In genomic region chr14:87494010-87494409, GRCh38 we compare ENCODE assay signal across 16 cellular contexts.
"Had no signal": no experiment of that assay in that cellular context is flagged by ENCODE, and none has a peak within 500 bp of the region (broad histone marks: within the 10 kb centered on the region; RNA-seq: fewer than 3 reads in every experiment).

No MANE protein-coding gene starts in this region.

- ATAC-seq: activated naive CD8-positive, alpha-beta T cell treated with anti-CD3 and anti-CD28 coated beads, Interleukin-2, amount 50 U/mL, for 24 hours; activated T-helper 17 cell treated with anti-CD3 and anti-CD28 coated beads, Interleukin-2, amount 50 U/mL, for 72 hours; foreskin keratinocyte; left colon; pancreas had no signal

- DNase-seq: activated CD4-positive, alpha-beta T cell treated with anti-CD3 and anti-CD28 coated beads for 1 hour; activated CD4-positive, alpha-beta T cell treated with anti-CD3 and anti-CD28 coated beads, Interleukin-2, amount 50 U/mL, for 48 hours; activated naive CD4-positive, alpha-beta T cell treated with anti-CD3 and anti-CD28 coated beads for 36 hours; activated naive CD8-positive, alpha-beta T cell treated with anti-CD3 and anti-CD28 coated beads, Interleukin-2, amount 50 U/mL, for 24 hours; aorta; cerebellar nuclear complex; effector CD8-positive, alpha-beta T cell; foreskin keratinocyte; left colon; pancreas; sigmoid colon; spleen; T1000 had no signal

- H3K4me1 Mint-ChIP-seq: activated naive CD8-positive, alpha-beta T cell treated with anti-CD3 and anti-CD28 coated beads, Interleukin-2, amount 50 U/mL, for 24 hours; activated T-helper 17 cell treated with anti-CD3 and anti-CD28 coated beads, Interleukin-2, amount 50 U/mL, for 72 hours had no signal

- H3K27ac Mint-ChIP-seq: activated naive CD4-positive, alpha-beta T cell treated with anti-CD3 and anti-CD28 coated beads for 36 hours; activated naive CD8-positive, alpha-beta T cell treated with anti-CD3 and anti-CD28 coated beads, Interleukin-2, amount 50 U/mL, for 24 hours; activated T-helper 17 cell treated with anti-CD3 and anti-CD28 coated beads, Interleukin-2, amount 50 U/mL, for 72 hours; stimulated activated naive CD8-positive, alpha-beta T cell treated with anti-CD3 and anti-CD28 coated beads, Interleukin-15, Interleukin-2, amounts not matched to agents 100 ng/mL and 50 ng/mL, for 24 hours; type B pancreatic cell had no signal

- H3K36me3 Mint-ChIP-seq: type B pancreatic cell had no signal

- H3K27me3 Mint-ChIP-seq: activated naive CD8-positive, alpha-beta T cell treated with anti-CD3 and anti-CD28 coated beads, Interleukin-2, amount 50 U/mL, for 24 hours; activated T-helper 17 cell treated with anti-CD3 and anti-CD28 coated beads, Interleukin-2, amount 50 U/mL, for 72 hours; stimulated activated naive CD8-positive, alpha-beta T cell treated with anti-CD3 and anti-CD28 coated beads, Interleukin-15, Interleukin-2, amounts not matched to agents 100 ng/mL and 50 ng/mL, for 24 hours; type B pancreatic cell had no signal

- H3K9me3 Mint-ChIP-seq: activated naive CD4-positive, alpha-beta T cell treated with anti-CD3 and anti-CD28 coated beads for 36 hours; activated naive CD8-positive, alpha-beta T cell treated with anti-CD3 and anti-CD28 coated beads, Interleukin-2, amount 50 U/mL, for 24 hours; type B pancreatic cell had no signal

- H3K4me3 Mint-ChIP-seq: activated naive CD4-positive, alpha-beta T cell treated with anti-CD3 and anti-CD28 coated beads for 36 hours; activated naive CD8-positive, alpha-beta T cell treated with anti-CD3 and anti-CD28 coated beads, Interleukin-2, amount 50 U/mL, for 24 hours; activated T-helper 17 cell treated with anti-CD3 and anti-CD28 coated beads, Interleukin-2, amount 50 U/mL, for 72 hours; stimulated activated naive CD8-positive, alpha-beta T cell treated with anti-CD3 and anti-CD28 coated beads, Interleukin-15, Interleukin-2, amounts not matched to agents 100 ng/mL and 50 ng/mL, for 24 hours; type B pancreatic cell had no signal
